18 cellular contexts compared by ENCODE assay signal in genomic region chr6:52662031-52662430, GRCh38.
"Had no signal": no experiment of that assay in that cellular context is flagged by ENCODE, and none has a peak within 500 bp of the region (broad histone marks: within the 10 kb centered on the region; RNA-seq: fewer than 3 reads in every experiment).

No MANE protein-coding gene starts in this region.

- H3K4me3 Mint-ChIP-seq: activated CD8-positive, alpha-beta T cell treated with anti-CD3 and anti-CD28 coated beads, Interleukin-2, amount 10 ng/mL, durations not matched to agents 7 days and 5 days; activated naive CD8-positive, alpha-beta T cell treated with anti-CD3 and anti-CD28 coated beads, Interleukin-2, amount 50 U/mL, for 24 hours; activated T-helper 1 cell treated with anti-CD3 and anti-CD28 coated beads, Interleukin-12 subunit alpha, Interleukin-12 subunit beta, Interleukin-2, Interleukin-4 antibody, amounts not matched to agents 30 ng/mL and 10 ng/mL and 1 ng/mL, durations not matched to agents 14 hours and 24 hours and 36 hours; endodermal cell; nephron progenitor cell; stimulated activated naive B cell treated with anti-CD40 and anti-IgM and Interleukin-4, amounts not matched to agents 10 μg/mL and 1 μg/mL and 100 μg/mL, for 72 hours had no signal

- ATAC-seq: activated CD8-positive, alpha-beta T cell treated with anti-CD3 and anti-CD28 coated beads, Interleukin-2, amount 10 ng/mL, durations not matched to agents 7 days and 5 days; activated naive CD8-positive, alpha-beta T cell treated with anti-CD3 and anti-CD28 coated beads, Interleukin-2, amount 50 U/mL, for 24 hours; stimulated activated naive B cell treated with anti-CD40 and anti-IgM and Interleukin-4, amounts not matched to agents 10 μg/mL and 1 μg/mL and 100 μg/mL, for 72 hours had no signal

- H3K27ac Mint-ChIP-seq: activated CD8-positive, alpha-beta T cell treated with anti-CD3 and anti-CD28 coated beads, Interleukin-2, amount 10 ng/mL, durations not matched to agents 7 days and 5 days; activated naive CD8-positive, alpha-beta T cell treated with anti-CD3 and anti-CD28 coated beads, Interleukin-2, amount 50 U/mL, for 24 hours; activated T-helper 1 cell treated with anti-CD3 and anti-CD28 coated beads, Interleukin-12 subunit alpha, Interleukin-12 subunit beta, Interleukin-2, Interleukin-4 antibody, amounts not matched to agents 30 ng/mL and 10 ng/mL and 1 ng/mL, durations not matched to agents 14 hours and 24 hours and 36 hours; endodermal cell; nephron progenitor cell had no signal

- DNase-seq: activated CD4-positive, alpha-beta T cell treated with anti-CD3 and anti-CD28 coated beads, Interleukin-2, amount 50 U/mL, for 1 hour; activated CD4-positive, CD25-positive, alpha-beta regulatory T cell treated with anti-CD3 and anti-CD28 coated beads, Interleukin-2, amount 50 U/mL, for 72 hours; activated CD8-positive, alpha-beta T cell treated with anti-CD3 and anti-CD28 coated beads, Interleukin-2, amount 10 ng/mL, durations not matched to agents 7 days and 5 days; activated gamma-delta T cell; activated naive CD4-positive, alpha-beta T cell treated with anti-CD3 and anti-CD28 coated beads, Interleukin-2, amount 50 U/mL, for 16 hours; activated naive CD8-positive, alpha-beta T cell treated with anti-CD3 and anti-CD28 coated beads, Interleukin-2, amount 50 U/mL, for 24 hours; cortex of kidney; endodermal cell; esophagus squamous epithelium; nephron progenitor cell; nucleus accumbens; sigmoid colon; stimulated activated CD4-positive, alpha-beta T cell treated with anti-CD3 and anti-CD28 coated beads, Interleukin-2, amount 100 ng/mL, for 48 hours; stimulated activated CD8-positive, alpha-beta memory T cell treated with anti-CD3 and anti-CD28 coated beads, Interleukin-4, amount 100 ng/mL, for 48 hours; stimulated activated naive B cell treated with anti-CD40 and anti-IgM and Interleukin-4, amounts not matched to agents 10 μg/mL and 1 μg/mL and 100 μg/mL, for 72 hours; transverse colon had no signal

- H3K9me3 ChIP-seq: esophagus squamous epithelium, sigmoid colon, transverse colon had no signal

- H3K4me1 Mint-ChIP-seq: nephron progenitor cell had no signal

- FAIRE-seq: urothelium cell line had no signal

- H3K27me3 ChIP-seq: esophagus squamous epithelium, sigmoid colon, transverse colon had no signal

- H3K4me3 ChIP-seq: esophagus squamous epithelium, sigmoid colon, transverse colon had no signal

- H3K36me3 ChIP-seq: sigmoid colon, transverse colon had no signal

- H3K36me3 Mint-ChIP-seq: stimulated activated naive B cell treated with anti-CD40 and anti-IgM and Interleukin-4, amounts not matched to agents 10 μg/mL and 1 μg/mL and 100 μg/mL, for 72 hours had no signal

- H3K27ac ChIP-seq: esophagus squamous epithelium, sigmoid colon, transverse colon had no signal
